Comparison of ENCODE assay signal across 8 cellular contexts in the genomic region with DNA sequence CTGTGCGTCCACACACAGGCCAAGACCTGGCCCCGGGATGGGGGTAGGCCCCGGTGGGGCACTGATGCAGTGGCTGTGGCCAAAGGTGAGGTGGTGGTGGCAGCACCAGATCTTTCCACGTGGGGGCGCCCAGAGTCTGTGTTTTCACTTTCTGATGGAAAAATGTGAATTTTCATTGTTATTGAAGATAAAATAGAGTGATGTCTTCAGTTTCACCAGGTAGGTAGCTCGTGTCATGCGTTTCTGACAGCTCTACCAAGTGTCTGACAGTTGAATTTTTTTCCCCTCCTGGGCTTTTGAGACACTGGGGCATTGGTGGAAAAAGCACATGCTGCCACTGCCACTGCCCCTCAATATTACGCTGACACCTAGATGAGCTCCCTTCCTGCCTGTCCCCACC. TPM values are rescaled to one million over a fixed set of nuclear protein-coding genes. Genes with fewer than 3 reads are reported as not detected.
DNase-seq lines count a peak whose midpoint lies in the region; ATAC-seq and TF ChIP-seq lines count a peak whose summit lies in the region.

No MANE protein-coding gene starts in this region.

- 16 to 19% methylated on average over 8 of the region's 8 CpGs for WGBS in sigmoid colon, 2 donors

- intact Hi-C loops in sigmoid colon (cut with DNase I) = loop anchor here (1.0 kb wide), 1 partner anchor 115 kb away; no protein-coding TSS in a partner anchor

- no peak overlapping the region for H3K27ac ChIP-seq in sigmoid colon

- no peak overlapping the region for H3K4me3 ChIP-seq in sigmoid colon

- no peaks in the 10 kb centered on the region for H3K9me3 ChIP-seq in sigmoid colon

- TF ChIP-seq POLR2A in sigmoid colon (IDR thresholded peaks at IDR 0.05) = no peak

- peaks cover 2% of the 10 kb centered on the region for H3K9me3 Mint-ChIP-seq in glutamatergic neuron (ENCODE audit: unreplicated experiment)

- H3K27ac Mint-ChIP-seq in glutamatergic neuron (ENCODE audit: unreplicated experiment) = peak overlapping the region; percentile 66

- no peaks in the 10 kb centered on the region for H3K36me3 ChIP-seq in sigmoid colon

- no peak overlapping the region for H3K4me3 Mint-ChIP-seq in glutamatergic neuron (ENCODE audit: unreplicated experiment)

- TF ChIP-seq CTCF in glutamatergic neuron (IDR thresholded peaks at IDR 0.05; ENCODE audit: partially characterized antibody, unreplicated experiment) (peak; percentile 84), sigmoid colon (IDR thresholded peaks at IDR 0.05) (peak; percentile 80 to 94 (median 88))

- peaks cover 0 to 13% (median 0%) of the 10 kb centered on the region in 3 donors for H3K27me3 ChIP-seq in sigmoid colon

- H3K27me3 Mint-ChIP-seq in glutamatergic neuron (ENCODE audit: unreplicated experiment) = peaks cover 13% of the 10 kb centered on the region

- TF ChIP-seq EP300 in sigmoid colon (IDR thresholded peaks at IDR 0.05) = no peak

- H3K4me1 ChIP-seq in sigmoid colon = no peaks in the 10 kb centered on the region

- peaks cover 25% of the 10 kb centered on the region for H3K4me1 Mint-ChIP-seq in glutamatergic neuron (ENCODE audit: low read depth, unreplicated experiment)

- ATAC-seq in GM19468 (IDR thresholded peaks at IDR 0.05; ENCODE audit: extremely low read depth, unreplicated experiment) = peak; percentile 36
- ATAC-seq in GM18867 (IDR thresholded peaks at IDR 0.05; ENCODE audit: unreplicated experiment) = no peak

- H3K36me3 Mint-ChIP-seq in glutamatergic neuron (ENCODE audit: unreplicated experiment) = no peaks in the 10 kb centered on the region

- in situ Hi-C loops in SK-MEL-5 (cut with HindIII; ENCODE audit: low pct_unique_long_range_greater_than_20kb, low sequenced_read_pairs) = no loop called here

- DNase-seq in AML-193 (lab: John Stamatoyannopoulos, UW) (peak; percentile 14 to 51), SK-MEL-5 (ENCODE audit: low read depth, low spot score) (peak; percentile 39), glutamatergic neuron (peak; percentile 82), sigmoid colon (peak; percentile 73), middle frontal gyrus (ENCODE audit: extremely low spot score, low spot score) (no peak)
- peak; percentile 29 to 66 (median 62) for DNase-seq in activated naive CD4-positive, alpha-beta T cell (lab: John Stamatoyannopoulos, UW)

RNA-seq across cellular contexts. Expression of a gene that starts 40.0 kb away (rescaled TPM):
- total RNA-seq in SK-MEL-5 (2014; rRNA removed; shearing (Covaris generic)) = 37.7 and 45.4 TPM in 2 replicates
- 50.1 and 66.0 TPM in 2 replicates for polyA plus RNA-seq in SK-MEL-5 (2015; cell fraction: cytosol; rRNA removed)
- polyA plus RNA-seq in SK-MEL-5 (2015; cell fraction: nucleus; rRNA removed) = 11.4 and 17.6 TPM in 2 replicates
- total RNA-seq in glutamatergic neuron (ENCODE audit: unreplicated experiment) (27.3 TPM), sigmoid colon (10 to 100 TPM; 12.2 to 46.4 (median 28.7) TPM)
- polyA plus RNA-seq in sigmoid colon = 10 to 100 TPM; 73.9 to 98.4 (median 95.0) TPM

RNA-seq across cellular contexts. Expression of a gene that starts 49.6 kb away (rescaled TPM):
- total RNA-seq in SK-MEL-5 (2014; rRNA removed; shearing (Covaris generic)) = 25.6 and 28.6 TPM in 2 replicates
- 38.2 and 43.2 TPM in 2 replicates for polyA plus RNA-seq in SK-MEL-5 (2015; cell fraction: cytosol; rRNA removed)
- polyA plus RNA-seq in SK-MEL-5 (2015; cell fraction: nucleus; rRNA removed) = 140 and 145 TPM in 2 replicates
- 57.9 TPM for total RNA-seq in glutamatergic neuron (ENCODE audit: unreplicated experiment)
- 1 to 10 TPM; 1.1 to 1.7 (median 1.2) TPM for total RNA-seq in sigmoid colon
- polyA plus RNA-seq in sigmoid colon = 1 to 10 TPM in 2 of 3 donors, under 1 TPM in 1; 0.69 to 7.8 (median 3.0) TPM

RNA-seq across cellular contexts. Expression of a gene that starts 57.9 kb away (rescaled TPM):
- total RNA-seq in SK-MEL-5 (2014; rRNA removed; shearing (Covaris generic)) = 36.0 and 40.7 TPM in 2 replicates
- polyA plus RNA-seq in SK-MEL-5 (2015; cell fraction: cytosol; rRNA removed) = 27.4 and 31.0 TPM in 2 replicates
- 204 and 205 TPM in 2 replicates for polyA plus RNA-seq in SK-MEL-5 (2015; cell fraction: nucleus; rRNA removed)
- total RNA-seq in glutamatergic neuron (ENCODE audit: unreplicated experiment) (48.5 TPM), sigmoid colon (10 to 100 TPM; 79.2 to 95.6 (median 92.7) TPM)
- 10 to 100 TPM; 49.4 to 69.1 (median 51.8) TPM for polyA plus RNA-seq in sigmoid colon
